Comparison of ENCODE assay signal across 1 cellular context in the genomic region with DNA sequence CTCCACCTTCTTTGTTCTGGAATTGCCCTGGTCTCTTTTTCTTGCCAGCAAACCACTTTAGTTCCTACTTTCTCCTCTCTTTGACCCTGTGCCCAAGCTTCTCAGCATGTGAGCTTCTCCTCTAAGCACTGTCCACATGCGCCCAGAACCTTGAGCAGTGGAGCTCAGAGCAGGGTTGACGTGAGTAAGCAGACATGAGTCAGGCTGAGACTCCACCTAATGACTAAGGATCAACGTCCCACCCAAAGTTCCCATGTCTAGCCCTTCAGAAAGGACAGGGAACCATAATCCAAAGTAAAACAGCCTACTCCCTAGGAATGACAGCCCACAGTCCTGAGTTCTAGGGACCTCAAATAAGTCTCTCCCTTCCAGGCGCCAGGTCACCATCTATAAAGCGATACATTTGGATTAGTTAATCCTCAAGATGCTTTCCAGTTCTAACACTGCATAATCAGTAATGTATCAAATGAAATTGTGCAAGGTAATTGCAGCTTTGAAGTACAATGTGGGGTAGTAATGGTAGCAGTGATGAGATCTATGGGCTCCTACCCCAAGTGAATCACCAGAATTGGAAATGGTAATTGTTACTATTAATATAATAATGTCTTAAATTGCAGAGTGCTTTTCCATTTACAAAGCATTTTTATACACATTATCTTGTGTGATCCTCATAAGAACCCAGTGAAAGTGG.
TF ChIP-seq lines count a peak whose summit lies in the region.

No MANE protein-coding gene starts in this region.

TF ChIP-seq in HepG2, 621 proteins besides CTCF, POLR2A, EP300 and RAD21 (continued from another document):
- TF ChIP-seq, protein P1, sequence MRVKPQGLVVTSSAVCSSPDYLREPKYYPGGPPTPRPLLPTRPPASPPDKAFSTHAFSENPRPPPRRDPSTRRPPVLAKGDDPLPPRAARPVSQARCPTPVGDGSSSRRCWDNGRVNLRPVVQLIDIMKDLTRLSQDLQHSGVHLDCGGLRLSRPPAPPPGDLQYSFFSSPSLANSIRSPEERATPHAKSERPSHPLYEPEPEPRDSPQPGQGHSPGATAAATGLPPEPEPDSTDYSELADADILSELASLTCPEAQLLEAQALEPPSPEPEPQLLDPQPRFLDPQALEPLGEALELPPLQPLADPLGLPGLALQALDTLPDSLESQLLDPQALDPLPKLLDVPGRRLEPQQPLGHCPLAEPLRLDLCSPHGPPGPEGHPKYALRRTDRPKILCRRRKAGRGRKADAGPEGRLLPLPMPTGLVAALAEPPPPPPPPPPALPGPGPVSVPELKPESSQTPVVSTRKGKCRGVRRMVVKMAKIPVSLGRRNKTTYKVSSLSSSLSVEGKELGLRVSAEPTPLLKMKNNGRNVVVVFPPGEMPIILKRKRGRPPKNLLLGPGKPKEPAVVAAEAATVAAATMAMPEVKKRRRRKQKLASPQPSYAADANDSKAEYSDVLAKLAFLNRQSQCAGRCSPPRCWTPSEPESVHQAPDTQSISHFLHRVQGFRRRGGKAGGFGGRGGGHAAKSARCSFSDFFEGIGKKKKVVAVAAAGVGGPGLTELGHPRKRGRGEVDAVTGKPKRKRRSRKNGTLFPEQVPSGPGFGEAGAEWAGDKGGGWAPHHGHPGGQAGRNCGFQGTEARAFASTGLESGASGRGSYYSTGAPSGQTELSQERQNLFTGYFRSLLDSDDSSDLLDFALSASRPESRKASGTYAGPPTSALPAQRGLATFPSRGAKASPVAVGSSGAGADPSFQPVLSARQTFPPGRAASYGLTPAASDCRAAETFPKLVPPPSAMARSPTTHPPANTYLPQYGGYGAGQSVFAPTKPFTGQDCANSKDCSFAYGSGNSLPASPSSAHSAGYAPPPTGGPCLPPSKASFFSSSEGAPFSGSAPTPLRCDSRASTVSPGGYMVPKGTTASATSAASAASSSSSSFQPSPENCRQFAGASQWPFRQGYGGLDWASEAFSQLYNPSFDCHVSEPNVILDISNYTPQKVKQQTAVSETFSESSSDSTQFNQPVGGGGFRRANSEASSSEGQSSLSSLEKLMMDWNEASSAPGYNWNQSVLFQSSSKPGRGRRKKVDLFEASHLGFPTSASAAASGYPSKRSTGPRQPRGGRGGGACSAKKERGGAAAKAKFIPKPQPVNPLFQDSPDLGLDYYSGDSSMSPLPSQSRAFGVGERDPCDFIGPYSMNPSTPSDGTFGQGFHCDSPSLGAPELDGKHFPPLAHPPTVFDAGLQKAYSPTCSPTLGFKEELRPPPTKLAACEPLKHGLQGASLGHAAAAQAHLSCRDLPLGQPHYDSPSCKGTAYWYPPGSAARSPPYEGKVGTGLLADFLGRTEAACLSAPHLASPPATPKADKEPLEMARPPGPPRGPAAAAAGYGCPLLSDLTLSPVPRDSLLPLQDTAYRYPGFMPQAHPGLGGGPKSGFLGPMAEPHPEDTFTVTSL (CRISPR knock-in tag; IDR thresholded peaks at IDR 0.05; ENCODE audit: borderline replicate concordance) = no peak
- TF ChIP-seq KAT8 (CRISPR knock-in tag; IDR thresholded peaks at IDR 0.05) = no peak
- no peak for TF ChIP-seq MEIS1 (CRISPR knock-in tag; IDR thresholded peaks at IDR 0.05; ENCODE audit: borderline replicate concordance)
- TF ChIP-seq, protein P2, sequence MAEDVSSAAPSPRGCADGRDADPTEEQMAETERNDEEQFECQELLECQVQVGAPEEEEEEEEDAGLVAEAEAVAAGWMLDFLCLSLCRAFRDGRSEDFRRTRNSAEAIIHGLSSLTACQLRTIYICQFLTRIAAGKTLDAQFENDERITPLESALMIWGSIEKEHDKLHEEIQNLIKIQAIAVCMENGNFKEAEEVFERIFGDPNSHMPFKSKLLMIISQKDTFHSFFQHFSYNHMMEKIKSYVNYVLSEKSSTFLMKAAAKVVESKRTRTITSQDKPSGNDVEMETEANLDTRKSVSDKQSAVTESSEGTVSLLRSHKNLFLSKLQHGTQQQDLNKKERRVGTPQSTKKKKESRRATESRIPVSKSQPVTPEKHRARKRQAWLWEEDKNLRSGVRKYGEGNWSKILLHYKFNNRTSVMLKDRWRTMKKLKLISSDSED (CRISPR knock-in tag; IDR thresholded peaks at IDR 0.05) = no peak
TF ChIP-seq in HepG2: peak in this region for 0.
